Comparison of ENCODE assay signal across 16 cellular contexts in genomic region chr3:10390641-10391373, GRCh38.
"Had no signal": no experiment of that assay in that cellular context is flagged by ENCODE, and none has a peak within 500 bp of the region (broad histone marks: within the 10 kb centered on the region; RNA-seq: fewer than 3 reads in every experiment).

No MANE protein-coding gene starts in this region.

- H3K27me3 Mint-ChIP-seq: activated CD8-positive, alpha-beta T cell treated with anti-CD3 and anti-CD28 coated beads for 36 hours had no signal

- H3K27ac ChIP-seq: ascending aorta, esophagus squamous epithelium, sigmoid colon, stomach, thoracic aorta had no signal

- DNase-seq: activated CD8-positive, alpha-beta memory T cell treated with anti-CD3 and anti-CD28 coated beads, Interleukin-2, amount 50 U/mL, for 4 hours; activated CD8-positive, alpha-beta T cell treated with anti-CD3 and anti-CD28 coated beads for 36 hours; esophagus squamous epithelium; foreskin fibroblast; left colon; naive thymus-derived CD8-positive, alpha-beta T cell; occipital lobe; sigmoid colon; stimulated activated CD4-positive, alpha-beta T cell treated with anti-CD3 and anti-CD28 coated beads, Interleukin-12 subunit alpha, Interleukin-12 subunit beta, amount 100 ng/mL, for 4 hours; stimulated activated CD4-positive, alpha-beta T cell treated with anti-CD3 and anti-CD28 coated beads, Interleukin-4, amount 100 ng/mL, for 1 hour; stimulated activated CD8-positive, alpha-beta memory T cell treated with anti-CD3 and anti-CD28 coated beads, Interleukin-4, amount 100 ng/mL, for 48 hours; stomach; T1000 had no signal

- H3K36me3 ChIP-seq: ascending aorta, esophagus squamous epithelium, sigmoid colon, stomach, thoracic aorta had no signal

- H3K27me3 ChIP-seq: ascending aorta, esophagus squamous epithelium, sigmoid colon had no signal

- H3K4me1 ChIP-seq: ascending aorta, esophagus squamous epithelium, sigmoid colon, stomach had no signal

- H3K27ac Mint-ChIP-seq: activated CD8-positive, alpha-beta T cell treated with anti-CD3 and anti-CD28 coated beads for 36 hours had no signal

- ATAC-seq: activated CD8-positive, alpha-beta T cell treated with anti-CD3 and anti-CD28 coated beads for 36 hours; left colon; naive thymus-derived CD8-positive, alpha-beta T cell had no signal

- H3K4me3 ChIP-seq: ascending aorta, esophagus squamous epithelium, lung, sigmoid colon, stomach, thoracic aorta had no signal

- H3K4me3 Mint-ChIP-seq: activated CD8-positive, alpha-beta T cell treated with anti-CD3 and anti-CD28 coated beads for 36 hours had no signal
